Comparison of ENCODE assay signal across 1 cellular context in genomic region chr9:111349766-111350165, GRCh38.
A peak's percentile ranks its signal among the peaks of the same experiment; 100 is the strongest.
TF ChIP-seq lines count a peak whose summit lies in the region.

No MANE protein-coding gene starts in this region.

TF ChIP-seq in HepG2, 621 proteins besides CTCF, POLR2A, EP300 and RAD21 (continued from another document and continues in another):
- TF ChIP-seq MTERF4 (CRISPR knock-in tag; IDR thresholded peaks at IDR 0.05) (no peak), ARID3A (IDR thresholded peaks at IDR 0.05; ENCODE audit: low read depth, low read length) (peak; percentile 97), ZNF615 (CRISPR knock-in tag; IDR thresholded peaks at IDR 0.05; ENCODE audit: borderline replicate concordance) (no peak), TBL1XR1 (IDR thresholded peaks at IDR 0.05; ENCODE audit: borderline replicate concordance, low read length, partially characterized antibody) (peak; percentile 89), EEA1 (CRISPR knock-in tag; IDR thresholded peaks at IDR 0.05; ENCODE audit: borderline replicate concordance) (no peak), ZNF562 (CRISPR knock-in tag; IDR thresholded peaks at IDR 0.05; ENCODE audit: borderline replicate concordance) (no peak), NFIC (IDR thresholded peaks at IDR 0.05; ENCODE audit: low read length) (peak; percentile 98), ZFP37 (CRISPR knock-in tag; IDR thresholded peaks at IDR 0.05; ENCODE audit: borderline replicate concordance) (no peak), ISL2 (CRISPR knock-in tag; IDR thresholded peaks at IDR 0.05) (peak; percentile 93), ZNF709 (CRISPR knock-in tag; IDR thresholded peaks at IDR 0.05) (no peak), ZSCAN21 (CRISPR knock-in tag; IDR thresholded peaks at IDR 0.05; ENCODE audit: borderline replicate concordance) (no peak), ZNF547 (CRISPR knock-in tag; IDR thresholded peaks at IDR 0.05) (no peak), ZNF670 (CRISPR knock-in tag; IDR thresholded peaks at IDR 0.05; ENCODE audit: borderline replicate concordance) (no peak), ZNF605 (CRISPR knock-in tag; IDR thresholded peaks at IDR 0.05) (no peak), SALL2 (CRISPR knock-in tag; IDR thresholded peaks at IDR 0.05) (no peak), ATM (IDR thresholded peaks at IDR 0.05; ENCODE audit: borderline replicate concordance) (no peak), KLF16 (CRISPR knock-in tag; IDR thresholded peaks at IDR 0.05) (peak in 1 of 2 experiments; percentile 75; a peak in 1 of 4 replicates), MED1 (CRISPR knock-in tag; IDR thresholded peaks at IDR 0.05) (peak; percentile 41), ZNF333 (CRISPR knock-in tag; IDR thresholded peaks at IDR 0.05; ENCODE audit: borderline replicate concordance) (no peak), DNMT3B (CRISPR knock-in tag; conservative IDR thresholded peaks at IDR 0.05) (0 out of 2 replicates have a peak, but pooled peaks have one; percentile 34), ZNF589 (CRISPR knock-in tag; conservative IDR thresholded peaks at IDR 0.05) (no peak), ZNF350 (CRISPR knock-in tag; IDR thresholded peaks at IDR 0.05; ENCODE audit: borderline replicate concordance, low read depth) (no peak), RFX1 (IDR thresholded peaks at IDR 0.05) (no peak), DMTF1 (CRISPR knock-in tag; IDR thresholded peaks at IDR 0.05) (no peak), PCBP1 (IDR thresholded peaks at IDR 0.05; ENCODE audit: borderline replicate concordance, low read depth, low read length) (no peak), ZSCAN5A (CRISPR knock-in tag; IDR thresholded peaks at IDR 0.05; ENCODE audit: borderline replicate concordance) (no peak), ZNF33B (CRISPR knock-in tag; IDR thresholded peaks at IDR 0.05) (no peak), ZNF703 (CRISPR knock-in tag; IDR thresholded peaks at IDR 0.05; ENCODE audit: borderline replicate concordance) (no peak), ZNF543 (CRISPR knock-in tag; IDR thresholded peaks at IDR 0.05) (no peak), HNRNPK (IDR thresholded peaks at IDR 0.05; ENCODE audit: low read depth, low read length, poor library complexity, severe bottlenecking) (no peak), MBNL3 (CRISPR knock-in tag; conservative IDR thresholded peaks at IDR 0.05) (no peak), CCAR2 (optimal IDR thresholded peaks at IDR 0.05; ENCODE audit: low read depth, low read length) (no peak), TOPORS (CRISPR knock-in tag; IDR thresholded peaks at IDR 0.05) (no peak), RBAK (CRISPR knock-in tag; IDR thresholded peaks at IDR 0.05) (no peak), ELF3 (CRISPR knock-in tag; IDR thresholded peaks at IDR 0.05) (peak; percentile 86), ZNF737 (CRISPR knock-in tag; IDR thresholded peaks at IDR 0.05; ENCODE audit: borderline replicate concordance) (no peak), ZNF496 (CRISPR knock-in tag; IDR thresholded peaks at IDR 0.05; ENCODE audit: insufficient replicate concordance) (no peak), ZNF275 (CRISPR knock-in tag; IDR thresholded peaks at IDR 0.05; ENCODE audit: borderline replicate concordance) (no peak), ZMYM4 (CRISPR knock-in tag; IDR thresholded peaks at IDR 0.05) (no peak; the same call in 1 of the 2 replicates), SIX1 (CRISPR knock-in tag; IDR thresholded peaks at IDR 0.05; ENCODE audit: borderline replicate concordance) (peak; percentile 93; the same call in 1 of the 2 replicates), HNRNPUL1 (IDR thresholded peaks at IDR 0.05; ENCODE audit: low read depth, low read length) (no peak), YEATS2 (CRISPR knock-in tag; IDR thresholded peaks at IDR 0.05; ENCODE audit: borderline replicate concordance) (no peak), ZNF207 (IDR thresholded peaks at IDR 0.05; ENCODE audit: borderline replicate concordance) (no peak), GLI4 (CRISPR knock-in tag; IDR thresholded peaks at IDR 0.05; ENCODE audit: borderline replicate concordance) (no peak)
- TF ChIP-seq, protein P1, sequence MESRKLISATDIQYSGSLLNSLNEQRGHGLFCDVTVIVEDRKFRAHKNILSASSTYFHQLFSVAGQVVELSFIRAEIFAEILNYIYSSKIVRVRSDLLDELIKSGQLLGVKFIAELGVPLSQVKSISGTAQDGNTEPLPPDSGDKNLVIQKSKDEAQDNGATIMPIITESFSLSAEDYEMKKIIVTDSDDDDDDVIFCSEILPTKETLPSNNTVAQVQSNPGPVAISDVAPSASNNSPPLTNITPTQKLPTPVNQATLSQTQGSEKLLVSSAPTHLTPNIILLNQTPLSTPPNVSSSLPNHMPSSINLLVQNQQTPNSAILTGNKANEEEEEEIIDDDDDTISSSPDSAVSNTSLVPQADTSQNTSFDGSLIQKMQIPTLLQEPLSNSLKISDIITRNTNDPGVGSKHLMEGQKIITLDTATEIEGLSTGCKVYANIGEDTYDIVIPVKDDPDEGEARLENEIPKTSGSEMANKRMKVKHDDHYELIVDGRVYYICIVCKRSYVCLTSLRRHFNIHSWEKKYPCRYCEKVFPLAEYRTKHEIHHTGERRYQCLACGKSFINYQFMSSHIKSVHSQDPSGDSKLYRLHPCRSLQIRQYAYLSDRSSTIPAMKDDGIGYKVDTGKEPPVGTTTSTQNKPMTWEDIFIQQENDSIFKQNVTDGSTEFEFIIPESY (CRISPR knock-in tag; IDR thresholded peaks at IDR 0.05): no peak
- TF ChIP-seq, protein P2, sequence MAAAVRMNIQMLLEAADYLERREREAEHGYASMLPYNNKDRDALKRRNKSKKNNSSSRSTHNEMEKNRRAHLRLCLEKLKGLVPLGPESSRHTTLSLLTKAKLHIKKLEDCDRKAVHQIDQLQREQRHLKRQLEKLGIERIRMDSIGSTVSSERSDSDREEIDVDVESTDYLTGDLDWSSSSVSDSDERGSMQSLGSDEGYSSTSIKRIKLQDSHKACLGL (CRISPR knock-in tag; IDR thresholded peaks at IDR 0.05): no peak
- TF ChIP-seq, protein P3, sequence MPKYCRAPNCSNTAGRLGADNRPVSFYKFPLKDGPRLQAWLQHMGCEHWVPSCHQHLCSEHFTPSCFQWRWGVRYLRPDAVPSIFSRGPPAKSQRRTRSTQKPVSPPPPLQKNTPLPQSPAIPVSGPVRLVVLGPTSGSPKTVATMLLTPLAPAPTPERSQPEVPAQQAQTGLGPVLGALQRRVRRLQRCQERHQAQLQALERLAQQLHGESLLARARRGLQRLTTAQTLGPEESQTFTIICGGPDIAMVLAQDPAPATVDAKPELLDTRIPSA (CRISPR knock-in tag; IDR thresholded peaks at IDR 0.05; ENCODE audit: borderline replicate concordance): no peak
- TF ChIP-seq, protein P4, sequence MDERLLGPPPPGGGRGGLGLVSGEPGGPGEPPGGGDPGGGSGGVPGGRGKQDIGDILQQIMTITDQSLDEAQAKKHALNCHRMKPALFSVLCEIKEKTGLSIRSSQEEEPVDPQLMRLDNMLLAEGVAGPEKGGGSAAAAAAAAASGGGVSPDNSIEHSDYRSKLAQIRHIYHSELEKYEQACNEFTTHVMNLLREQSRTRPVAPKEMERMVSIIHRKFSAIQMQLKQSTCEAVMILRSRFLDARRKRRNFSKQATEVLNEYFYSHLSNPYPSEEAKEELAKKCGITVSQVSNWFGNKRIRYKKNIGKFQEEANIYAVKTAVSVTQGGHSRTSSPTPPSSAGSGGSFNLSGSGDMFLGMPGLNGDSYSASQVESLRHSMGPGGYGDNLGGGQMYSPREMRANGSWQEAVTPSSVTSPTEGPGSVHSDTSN (CRISPR knock-in tag; IDR thresholded peaks at IDR 0.05): no peak
